In genomic region chr7:154571772-154572171, GRCh38 we compare ENCODE assay signal across 5 cellular contexts.
"Had no signal": no experiment of that assay in that cellular context is flagged by ENCODE, and none has a peak within 500 bp of the region (broad histone marks: within the 10 kb centered on the region; RNA-seq: fewer than 3 reads in every experiment).

No MANE protein-coding gene starts in this region.

- DNase-seq: H9, HCEC 1CT, KBM-7 had no signal

- H3K4me3 Mint-ChIP-seq: GM23338, H9, IgD-negative memory B cell had no signal

- H3K27me3 Mint-ChIP-seq: IgD-negative memory B cell had no signal

- H3K4me3 ChIP-seq: GM23338 had no signal

- H3K27ac Mint-ChIP-seq: GM23338, H9, IgD-negative memory B cell had no signal

- H3K4me1 Mint-ChIP-seq: IgD-negative memory B cell had no signal
